Comparison of ENCODE assay signal across 9 cellular contexts in the genomic region with DNA sequence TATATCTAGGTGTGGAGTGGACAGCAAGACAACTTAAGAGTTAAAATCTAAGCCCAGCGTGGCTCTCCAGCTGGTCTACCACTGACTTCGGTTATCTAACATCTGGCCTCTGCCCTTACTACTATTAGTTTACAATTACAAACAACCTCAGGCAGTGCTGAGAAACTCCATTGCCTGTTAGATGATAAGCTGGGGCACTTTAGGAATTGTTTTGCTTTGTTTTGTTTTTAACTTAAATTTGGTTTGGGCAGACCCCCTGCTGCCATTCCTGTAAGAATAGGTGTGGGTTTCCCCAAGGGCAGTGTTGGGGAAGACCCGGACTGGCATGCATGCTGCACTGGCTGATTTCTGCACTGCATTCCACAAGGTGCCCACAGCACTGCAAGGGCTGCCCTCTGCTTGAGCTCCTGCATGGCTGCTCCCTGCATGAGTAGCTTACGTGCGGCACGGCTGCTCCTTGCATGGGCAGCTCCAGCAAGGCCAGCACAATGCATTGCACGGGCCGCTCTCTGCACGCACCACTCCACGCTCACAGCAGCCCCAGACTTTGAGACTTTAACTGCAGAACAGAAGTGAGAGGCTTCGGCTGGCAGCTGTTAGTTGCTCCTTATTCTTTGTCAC.
DNase-seq lines count a peak whose midpoint lies in the region; ATAC-seq and TF ChIP-seq lines count a peak whose summit lies in the region.
"Had no signal": no experiment of that assay in that cellular context is flagged by ENCODE, and none has a peak within 500 bp of the region (broad histone marks: within the 10 kb centered on the region; RNA-seq: fewer than 3 reads in every experiment).

No MANE protein-coding gene starts in this region.

- intact Hi-C loops in activated CD4-positive, alpha-beta T cell treated with anti-CD3 and anti-CD28 coated beads, Interleukin-2, amount 10 ng/mL, durations not matched to agents 24 days and 14 days (cut with micrococcal nuclease) = no loop called here
- intact Hi-C loops in dendritic cell treated with granulocyte-macrophage colony-stimulating factor and Interleukin-4, amounts not matched to agents 40 ng/mL and 50 ng/mL, for 4 days (cut with micrococcal nuclease) = no loop called here

- peak; percentile 58 for DNase-seq in activated CD4-positive, alpha-beta T cell treated with anti-CD3 and anti-CD28 coated beads, Interleukin-2, amount 10 ng/mL, durations not matched to agents 24 days and 14 days
- DNase-seq in activated CD4-positive, alpha-beta T cell treated with anti-CD3 and anti-CD28 coated beads for 48 hours = no peak
- DNase-seq in NAMALWA (ENCODE audit: low spot score) (peak; percentile 48), GM10266 (ENCODE audit: extremely low spot score) (no peak), mesenteric fat pad (ENCODE audit: low spot score) (no peak)
- no peak for DNase-seq in stimulated activated naive B cell treated with anti-CD40 and anti-IgM and Interleukin-4, amounts not matched to agents 10 μg/mL and 1 μg/mL and 100 μg/mL, for 72 hours
- DNase-seq: caudate nucleus had no signal

- ATAC-seq in stimulated activated naive B cell treated with anti-CD40 and anti-IgM and Interleukin-4, amounts not matched to agents 10 μg/mL and 1 μg/mL and 100 μg/mL, for 72 hours (replicated peaks) = peak; percentile 27 to 29
- no peak for ATAC-seq in activated CD4-positive, CD25-positive, alpha-beta regulatory T cell treated with anti-CD3 and anti-CD28 coated beads, Interleukin-2, amount 50 U/mL, for 24 hours

- H3K4me1 Mint-ChIP-seq in activated CD4-positive, alpha-beta T cell treated with anti-CD3 and anti-CD28 coated beads, Interleukin-2, amount 10 ng/mL, durations not matched to agents 24 days and 14 days = peaks cover 51% of the 10 kb centered on the region
- peaks cover 48% of the 10 kb centered on the region for H3K4me1 Mint-ChIP-seq in dendritic cell treated with granulocyte-macrophage colony-stimulating factor and Interleukin-4, amounts not matched to agents 40 ng/mL and 50 ng/mL, for 4 days (ENCODE audit: low read depth)
- H3K4me1 Mint-ChIP-seq in stimulated activated naive B cell treated with anti-CD40 and anti-IgM and Interleukin-4, amounts not matched to agents 10 μg/mL and 1 μg/mL and 100 μg/mL, for 72 hours = peaks cover 35 to 68% of the 10 kb centered on the region in 2 donors

- H3K27me3 Mint-ChIP-seq in activated CD4-positive, alpha-beta T cell treated with anti-CD3 and anti-CD28 coated beads, Interleukin-2, amount 10 ng/mL, durations not matched to agents 24 days and 14 days = no peaks in the 10 kb centered on the region
- no peaks in the 10 kb centered on the region for H3K27me3 Mint-ChIP-seq in dendritic cell treated with granulocyte-macrophage colony-stimulating factor and Interleukin-4, amounts not matched to agents 40 ng/mL and 50 ng/mL, for 4 days
- no peaks in the 10 kb centered on the region for H3K27me3 Mint-ChIP-seq in stimulated activated naive B cell treated with anti-CD40 and anti-IgM and Interleukin-4, amounts not matched to agents 10 μg/mL and 1 μg/mL and 100 μg/mL, for 72 hours

- no peak for TF ChIP-seq CTCF in GM10266 (IDR thresholded peaks at IDR 0.05; ENCODE audit: control insufficient read depth, insufficient read depth, low read depth, missing control alignments)

- no peaks in the 10 kb centered on the region for H3K9me3 Mint-ChIP-seq in activated CD4-positive, alpha-beta T cell treated with anti-CD3 and anti-CD28 coated beads, Interleukin-2, amount 10 ng/mL, durations not matched to agents 24 days and 14 days
- no peaks in the 10 kb centered on the region for H3K9me3 Mint-ChIP-seq in dendritic cell treated with granulocyte-macrophage colony-stimulating factor and Interleukin-4, amounts not matched to agents 40 ng/mL and 50 ng/mL, for 4 days
- H3K9me3 Mint-ChIP-seq in stimulated activated naive B cell treated with anti-CD40 and anti-IgM and Interleukin-4, amounts not matched to agents 10 μg/mL and 1 μg/mL and 100 μg/mL, for 72 hours = no peaks in the 10 kb centered on the region

- peaks cover 7% of the 10 kb centered on the region for H3K36me3 Mint-ChIP-seq in activated CD4-positive, alpha-beta T cell treated with anti-CD3 and anti-CD28 coated beads, Interleukin-2, amount 10 ng/mL, durations not matched to agents 24 days and 14 days (ENCODE audit: low read depth)
- no peaks in the 10 kb centered on the region for H3K36me3 Mint-ChIP-seq in dendritic cell treated with granulocyte-macrophage colony-stimulating factor and Interleukin-4, amounts not matched to agents 40 ng/mL and 50 ng/mL, for 4 days (ENCODE audit: low read depth)
- peaks cover 0 to 4% of the 10 kb centered on the region in 2 donors for H3K36me3 Mint-ChIP-seq in stimulated activated naive B cell treated with anti-CD40 and anti-IgM and Interleukin-4, amounts not matched to agents 10 μg/mL and 1 μg/mL and 100 μg/mL, for 72 hours

- peak overlapping the region; percentile 85 for H3K27ac Mint-ChIP-seq in activated CD4-positive, alpha-beta T cell treated with anti-CD3 and anti-CD28 coated beads, Interleukin-2, amount 10 ng/mL, durations not matched to agents 24 days and 14 days
- H3K27ac Mint-ChIP-seq in dendritic cell treated with granulocyte-macrophage colony-stimulating factor and Interleukin-4, amounts not matched to agents 40 ng/mL and 50 ng/mL, for 4 days = peak overlapping the region; percentile 88
- H3K27ac Mint-ChIP-seq in stimulated activated naive B cell treated with anti-CD40 and anti-IgM and Interleukin-4, amounts not matched to agents 10 μg/mL and 1 μg/mL and 100 μg/mL, for 72 hours = no peak overlapping the region

- peak overlapping the region; percentile 55 for H3K4me3 Mint-ChIP-seq in activated CD4-positive, alpha-beta T cell treated with anti-CD3 and anti-CD28 coated beads, Interleukin-2, amount 10 ng/mL, durations not matched to agents 24 days and 14 days
- H3K4me3 Mint-ChIP-seq in dendritic cell treated with granulocyte-macrophage colony-stimulating factor and Interleukin-4, amounts not matched to agents 40 ng/mL and 50 ng/mL, for 4 days = no peak overlapping the region
- H3K4me3 Mint-ChIP-seq in stimulated activated naive B cell treated with anti-CD40 and anti-IgM and Interleukin-4, amounts not matched to agents 10 μg/mL and 1 μg/mL and 100 μg/mL, for 72 hours = peak overlapping the region; percentile 19 to 44

Comparison
In these comparisons a context has a peak if more than half of its experiments do, and no peak if none do; other contexts are left out.
1. DNase-seq: peak in activated CD4-positive, alpha-beta T cell treated with anti-CD3 and anti-CD28 coated beads, Interleukin-2, amount 10 ng/mL, durations not matched to agents 24 days and 14 days (single experiment) and NAMALWA (single experiment); none in activated CD4-positive, alpha-beta T cell treated with anti-CD3 and anti-CD28 coated beads for 48 hours (single experiment), stimulated activated naive B cell treated with anti-CD40 and anti-IgM and Interleukin-4, amounts not matched to agents 10 μg/mL and 1 μg/mL and 100 μg/mL, for 72 hours (single experiment), GM10266 (single experiment) and mesenteric fat pad (single experiment).
2. ATAC-seq: peak in stimulated activated naive B cell treated with anti-CD40 and anti-IgM and Interleukin-4, amounts not matched to agents 10 μg/mL and 1 μg/mL and 100 μg/mL, for 72 hours (2 of 2); none in activated CD4-positive, CD25-positive, alpha-beta regulatory T cell treated with anti-CD3 and anti-CD28 coated beads, Interleukin-2, amount 50 U/mL, for 24 hours (0 of 2).